In genomic region chr14:94473666-94474410, GRCh38 we compare ENCODE assay signal across 32 cellular contexts. TPM values are rescaled to one million over a fixed set of nuclear protein-coding genes. Genes with fewer than 3 reads are reported as not detected.
DNase-seq lines count a peak whose midpoint lies in the region; ATAC-seq and TF ChIP-seq lines count a peak whose summit lies in the region.
"Had no signal": no experiment of that assay in that cellular context is flagged by ENCODE, and none has a peak within 500 bp of the region (broad histone marks: within the 10 kb centered on the region; RNA-seq: fewer than 3 reads in every experiment).

No MANE protein-coding gene starts in this region.

- H3K36me3 ChIP-seq in mammary epithelial cell (ENCODE audit: insufficient read depth, low read length): no peaks in the 10 kb centered on the region
- peaks cover 7% of the 10 kb centered on the region for H3K36me3 ChIP-seq in OCI-LY3 (replicated peaks; ENCODE audit: low read depth, low read length)
- H3K36me3 ChIP-seq in vagina: no peaks in the 10 kb centered on the region
- H3K36me3 ChIP-seq: heart right ventricle, left ventricle myocardium inferior, Peyer's patch, upper lobe of left lung had no signal

- CTCF ChIA-PET in MCF 10A (lab: Yijun Ruan, JAX): interaction anchor here (0.7 to 1.4 kb wide), 2 partner anchors 12 to 19 kb away, joined by 4 to 5 read pairs; no protein-coding TSS in a partner anchor
- CTCF ChIA-PET in mammary epithelial cell (lab: Charles Lee; ENCODE audit: low non-redundant PET): interaction anchor here (0.6 to 0.7 kb wide), 2 partner anchors 32 to 40 kb away, joined by 3 to 11 read pairs; no protein-coding TSS in a partner anchor
- CTCF ChIA-PET in CD4-positive, alpha-beta T cell (lab: Charles Lee): no interaction called here

- no TSS peak for BruUV-seq in MCF 10A (replicated peaks; lab: Mats Ljungman, UMichigan)
- BruUV-seq in mammary epithelial cell (replicated peaks; lab: Mats Ljungman, UMichigan): no TSS peak

- DNase-seq in MCF 10A (ENCODE audit: unreplicated experiment) (peak; percentile 18), mammary epithelial cell (no peak), islet precursor cell (peak; percentile 28), vagina (ENCODE audit: extremely low spot score in 2 of 2) (peak; percentile 9 to 54), foreskin melanocyte (no peak), hypothalamus (lab: John Stamatoyannopoulos, UW) (no peak)
- DNase-seq in CD4-positive, alpha-beta T cell: no peak
- DNase-seq: activated CD4-positive, alpha-beta T cell treated with anti-CD3 and anti-CD28 coated beads, Interleukin-2, amount 50 U/mL, for 48 hours; activated CD4-positive, CD25-positive, alpha-beta regulatory T cell; activated naive CD4-positive, alpha-beta T cell treated with anti-CD3 and anti-CD28 coated beads, Interleukin-2, amount 10 ng/mL, durations not matched to agents 7 days and 5 days; activated T-cell treated with anti-CD3 and anti-CD28 coated beads, Interleukin-2, amount 50 U/mL, for 1 hour; aorta; caudate nucleus; heart right ventricle; left ventricle myocardium inferior; NCI-H1048; NCI-H2029; SK-N-SH; T-helper 9 cell had no signal

- intact Hi-C loops in MCF 10A (cut with micrococcal nuclease) (no loop called here), mammary epithelial cell (cut with micrococcal nuclease) (no loop called here), vagina (cut with DNase I) (no loop called here)
- intact Hi-C loops in CD4-positive, alpha-beta T cell (cut with DNase I, micrococcal nuclease): no loop called here

- H3K36me3 Mint-ChIP-seq in MCF 10A (ENCODE audit: insufficient read depth, unreplicated experiment): no peaks in the 10 kb centered on the region
- no peaks in the 10 kb centered on the region for H3K36me3 Mint-ChIP-seq in CD4-positive, alpha-beta T cell (ENCODE audit: low read depth)
- H3K36me3 Mint-ChIP-seq: activated naive CD4-positive, alpha-beta T cell treated with anti-CD3 and anti-CD28 coated beads, Interleukin-2, amount 10 ng/mL, durations not matched to agents 7 days and 5 days had no signal

- peaks cover 6% of the 10 kb centered on the region for H3K9me3 Mint-ChIP-seq in MCF 10A (ENCODE audit: unreplicated experiment)
- peaks cover 6% of the 10 kb centered on the region for H3K9me3 Mint-ChIP-seq in CD4-positive, alpha-beta T cell

- no peak for TF ChIP-seq POLR2A in vagina (IDR thresholded peaks at IDR 0.05)

- WGBS in mammary epithelial cell (ENCODE audit: low coverage, missing lambda C conversion rate): 88% methylated on average over 14 of the region's 16 CpGs

- H3K27me3 Mint-ChIP-seq in MCF 10A (ENCODE audit: insufficient read depth, unreplicated experiment): peaks cover 17% of the 10 kb centered on the region
- peaks cover 6% of the 10 kb centered on the region for H3K27me3 Mint-ChIP-seq in CD4-positive, alpha-beta T cell

- H3K27me3 ChIP-seq in mammary epithelial cell (ENCODE audit: insufficient read depth, low read length) (no peaks in the 10 kb centered on the region), OCI-LY3 (ENCODE audit: low read depth, low read length) (no peaks in the 10 kb centered on the region), vagina (no peaks in the 10 kb centered on the region)
- H3K27me3 ChIP-seq in CD4-positive, alpha-beta T cell (ENCODE audit: control insufficient read depth, insufficient read depth, low read length): peaks cover 3% of the 10 kb centered on the region
- H3K27me3 ChIP-seq: Peyer's patch, upper lobe of left lung had no signal

- in situ Hi-C loops in mammary epithelial cell (cut with MboI; ENCODE audit: low sequenced_read_pairs in 2 of 2): no loop called here

- dilution Hi-C loops in mammary epithelial cell (cut with HindIII; ENCODE audit: low sequenced_read_pairs): no loop called here

- no peaks in the 10 kb centered on the region for H4K20me1 ChIP-seq in mammary epithelial cell (ENCODE audit: insufficient read depth, low read length)
- H4K20me1 ChIP-seq in OCI-LY3 (ENCODE audit: insufficient read depth, low read length): no peaks in the 10 kb centered on the region

- no peak overlapping the region for H3K27ac Mint-ChIP-seq in MCF 10A (ENCODE audit: low read depth, unreplicated experiment)
- H3K27ac Mint-ChIP-seq in CD4-positive, alpha-beta T cell: no peak overlapping the region
- H3K27ac Mint-ChIP-seq: activated naive CD4-positive, alpha-beta T cell treated with anti-CD3 and anti-CD28 coated beads, Interleukin-2, amount 10 ng/mL, durations not matched to agents 7 days and 5 days had no signal

- H2AFZ ChIP-seq in mammary epithelial cell (ENCODE audit: low read depth, low read length) (no peak overlapping the region), OCI-LY3 (ENCODE audit: low read depth, low read length) (peak overlapping the region; percentile 42; the same call in 1 of the 2 replicates)

- no peaks in the 10 kb centered on the region for H3K4me1 Mint-ChIP-seq in MCF 10A (ENCODE audit: insufficient read depth, unreplicated experiment)
- H3K4me1 Mint-ChIP-seq in CD4-positive, alpha-beta T cell (ENCODE audit: low read depth): no peaks in the 10 kb centered on the region
- H3K4me1 Mint-ChIP-seq: activated naive CD4-positive, alpha-beta T cell treated with anti-CD3 and anti-CD28 coated beads, Interleukin-2, amount 10 ng/mL, durations not matched to agents 7 days and 5 days; neural crest cell had no signal

- H3K4me2 ChIP-seq in mammary epithelial cell (ENCODE audit: insufficient read depth, low read depth, low read length) (no peak overlapping the region), OCI-LY3 (ENCODE audit: low read length) (peak overlapping the region; percentile 41)
- H3K4me2 ChIP-seq: SK-N-SH had no signal

- H3K9ac ChIP-seq in mammary epithelial cell (ENCODE audit: insufficient read depth, low read length) (no peak overlapping the region), OCI-LY3 (ENCODE audit: low read length) (no peak overlapping the region)
- H3K9ac ChIP-seq: SK-N-SH had no signal

- ATAC-seq in CD4-positive, alpha-beta T cell (ENCODE audit: poor library complexity): no peak
- ATAC-seq: heart right ventricle, K562 had no signal

- H3K9me3 ChIP-seq in mammary epithelial cell (replicated peaks; ENCODE audit: insufficient read depth, low read length) (peaks cover 3% of the 10 kb centered on the region), OCI-LY3 (ENCODE audit: insufficient read depth, low read length) (peaks cover 10% of the 10 kb centered on the region; the same call in 1 of the 2 replicates), vagina (no peaks in the 10 kb centered on the region)
- H3K9me3 ChIP-seq in CD4-positive, alpha-beta T cell (ENCODE audit: control insufficient read depth, low read length): peaks cover 10% of the 10 kb centered on the region
- H3K9me3 ChIP-seq: SK-N-SH had no signal

- H3K4me1 ChIP-seq in mammary epithelial cell (ENCODE audit: insufficient read depth, low read length) (peaks cover 14% of the 10 kb centered on the region), OCI-LY3 (ENCODE audit: low read length) (peaks cover 48% of the 10 kb centered on the region), vagina (no peaks in the 10 kb centered on the region)
- H3K4me1 ChIP-seq: heart right ventricle, left ventricle myocardium inferior, Peyer's patch, upper lobe of left lung had no signal

- TF ChIP-seq CTCF in MCF 10A (IDR thresholded peaks at IDR 0.05; ENCODE audit: unreplicated experiment) (no peak), mammary epithelial cell (conservative IDR thresholded peaks at IDR 0.05 in 1 of 2, IDR thresholded peaks at IDR 0.05 in 1 of 2; ENCODE audit: extremely low read depth in 1 of 2, insufficient read depth in 1 of 2, low read depth in 1 of 2, low read length in 2 of 2) (no peak), OCI-LY3 (IDR thresholded peaks at IDR 0.05; ENCODE audit: low read depth, low read length) (no peak), vagina (IDR thresholded peaks at IDR 0.05) (no peak)
- TF ChIP-seq CTCF in CD4-positive, alpha-beta T cell (IDR thresholded peaks at IDR 0.05): no peak

- H3K4me3 Mint-ChIP-seq in MCF 10A (ENCODE audit: unreplicated experiment): no peak overlapping the region
- H3K4me3 Mint-ChIP-seq in CD4-positive, alpha-beta T cell: no peak overlapping the region
- H3K4me3 Mint-ChIP-seq: activated naive CD4-positive, alpha-beta T cell treated with anti-CD3 and anti-CD28 coated beads, Interleukin-2, amount 10 ng/mL, durations not matched to agents 7 days and 5 days; neural crest cell had no signal

- H3K27ac ChIP-seq in mammary epithelial cell (ENCODE audit: insufficient read depth, low read depth, low read length) (no peak overlapping the region), OCI-LY3 (ENCODE audit: low read length) (no peak overlapping the region), vagina (no peak overlapping the region)
- H3K27ac ChIP-seq in CD4-positive, alpha-beta T cell (ENCODE audit: low read depth, low read length): no peak overlapping the region
- H3K27ac ChIP-seq: heart right ventricle, left ventricle myocardium inferior, Peyer's patch, upper lobe of left lung had no signal

- H3K4me3 ChIP-seq in mammary epithelial cell (replicated peaks in 1 of 3; ENCODE audit: insufficient read depth in 1 of 3, low read depth in 2 of 3, low read length in 3 of 3) (no peak overlapping the region), OCI-LY3 (ENCODE audit: low read length) (no peak overlapping the region), vagina (no peak overlapping the region)
- H3K4me3 ChIP-seq: heart right ventricle, K562, left ventricle myocardium inferior, Peyer's patch, upper lobe of left lung had no signal

- POLR2A ChIA-PET in MCF 10A (lab: Yijun Ruan, JAX): no interaction called here
- POLR2A ChIA-PET in CD4-positive, alpha-beta T cell (lab: Charles Lee): no interaction called here

- H3K79me2 ChIP-seq in mammary epithelial cell (ENCODE audit: insufficient read depth, low read length) (no peaks in the 10 kb centered on the region), OCI-LY3 (ENCODE audit: low read length) (no peaks in the 10 kb centered on the region)

RNA-seq across cellular contexts. Expression of gene SERPINA9, which starts 2.2 kb away (rescaled TPM):
- total RNA-seq in MCF 10A (2022) (not detected in 2 replicates), mammary epithelial cell (under 1 TPM in 1 of 2 donors, not detected in 1; 0.21 TPM), vagina (2.0 TPM)
- polyA plus RNA-seq in mammary epithelial cell: 0.08 TPM
- polyA minus RNA-seq in mammary epithelial cell: not detected
- not detected for total RNA-seq in CD4-positive, alpha-beta T cell
- total RNA-seq: aorta, dermis microvascular lymphatic vessel endothelial cell, endothelial cell of umbilical vein, H4, heart right ventricle, K562, left ventricle myocardium inferior, mucosa of gallbladder, neural crest cell, posterior vena cava, skeletal muscle tissue, subcutaneous adipose tissue had no signal
- polyA plus RNA-seq: aorta, endothelial cell of umbilical vein, heart right ventricle, K562, SK-N-SH had no signal

RNA-seq across cellular contexts. Expression of gene SERPINA11, which starts 21.2 kb away (rescaled TPM):
- total RNA-seq in MCF 10A (2022) (not detected in 2 replicates), mammary epithelial cell (under 1 TPM in 1 of 2 donors, not detected in 1; 0.40 TPM), vagina (not detected)
- 0.07 TPM for polyA plus RNA-seq in mammary epithelial cell
- polyA minus RNA-seq in mammary epithelial cell: not detected
- not detected for total RNA-seq in CD4-positive, alpha-beta T cell
- total RNA-seq: aorta, dermis microvascular lymphatic vessel endothelial cell, endothelial cell of umbilical vein, H4, heart right ventricle, K562, left ventricle myocardium inferior, neural crest cell, posterior vena cava, skeletal muscle tissue, subcutaneous adipose tissue, upper lobe of left lung had no signal
- polyA plus RNA-seq: aorta, BJ, endothelial cell of umbilical vein, heart right ventricle, K562, SK-N-SH had no signal

RNA-seq across cellular contexts. Expression of gene SERPINA12, which starts 35.4 kb away (rescaled TPM):
- total RNA-seq in MCF 10A (2022): not detected in 2 replicates
- total RNA-seq in mammary epithelial cell: not detected
- not detected for polyA plus RNA-seq in mammary epithelial cell
- polyA minus RNA-seq in mammary epithelial cell: not detected
- 8.6 TPM for total RNA-seq in vagina
- total RNA-seq in CD4-positive, alpha-beta T cell: not detected
- total RNA-seq: aorta, dermis microvascular lymphatic vessel endothelial cell, endothelial cell of umbilical vein, H4, heart right ventricle, K562, left ventricle myocardium inferior, mucosa of gallbladder, neural crest cell, Peyer's patch, posterior vena cava, skeletal muscle tissue, subcutaneous adipose tissue, upper lobe of left lung had no signal
- polyA plus RNA-seq: aorta, BJ, endothelial cell of umbilical vein, heart right ventricle, K562, SK-N-SH had no signal

Comparison
In these comparisons a context has a peak if more than half of its experiments do, and no peak if none do; other contexts are left out.
1. DNase-seq: peak in MCF 10A (single experiment), islet precursor cell (single experiment) and vagina (2 of 2); none in mammary epithelial cell (single experiment), foreskin melanocyte (single experiment), hypothalamus (0 of 51) and CD4-positive, alpha-beta T cell (0 of 10).